Comparison of ENCODE assay signal across 12 cellular contexts in the genomic region with DNA sequence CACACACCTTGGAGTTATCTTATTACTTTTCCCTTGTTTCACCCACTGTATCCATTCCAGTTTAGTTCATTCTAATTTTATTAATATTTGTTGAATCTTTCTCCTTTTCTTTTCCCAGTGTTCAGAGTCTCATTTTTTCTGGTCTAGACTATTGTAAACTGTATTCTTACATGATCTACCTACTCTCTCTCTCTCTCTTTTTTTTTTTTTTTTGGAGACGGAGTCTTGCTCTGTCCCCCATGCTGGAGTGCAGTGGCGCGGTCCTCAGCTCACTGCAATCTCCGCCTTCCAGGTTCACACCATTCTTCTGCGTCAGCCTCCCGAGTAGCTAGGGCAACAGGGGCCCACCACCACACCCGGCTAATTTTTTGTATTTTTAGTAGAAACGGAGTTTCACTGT. TPM values are rescaled to one million over a fixed set of nuclear protein-coding genes. Genes with fewer than 3 reads are reported as not detected.
DNase-seq lines count a peak whose midpoint lies in the region; ATAC-seq and TF ChIP-seq lines count a peak whose summit lies in the region.
"Had no signal": no experiment of that assay in that cellular context is flagged by ENCODE, and none has a peak within 500 bp of the region (broad histone marks: within the 10 kb centered on the region; RNA-seq: fewer than 3 reads in every experiment).

No MANE protein-coding gene starts in this region.

- no peak overlapping the region for H2AK5ac ChIP-seq in mesendoderm (ENCODE audit: low read length)

- H3K23ac ChIP-seq in mesendoderm (ENCODE audit: low read length): no peak overlapping the region

- H2AFZ ChIP-seq in hepatocyte: no peak overlapping the region

- peaks cover 51% of the 10 kb centered on the region for H3K79me2 ChIP-seq in hepatocyte
- peaks cover 15% of the 10 kb centered on the region for H3K79me2 ChIP-seq in mesendoderm (ENCODE audit: control insufficient read depth, insufficient read depth, low read length)

- H3K18ac ChIP-seq in mesendoderm (ENCODE audit: low read length): no peak overlapping the region

- no peak overlapping the region for H2BK15ac ChIP-seq in mesendoderm (replicated peaks; ENCODE audit: low read depth)

- no peak overlapping the region for H3K56ac ChIP-seq in mesendoderm (ENCODE audit: low read length)

- H4K8ac ChIP-seq in mesendoderm (ENCODE audit: low read depth, low read length): no peak overlapping the region

- ATAC-seq in activated T-cell treated with anti-CD3 and anti-CD28 coated beads, Interleukin-2, amount 50 U/mL, for 72 hours (replicated peaks in 1 of 2): no peak
- ATAC-seq in GM19395 (IDR thresholded peaks at IDR 0.05; ENCODE audit: unreplicated experiment) (no peak), HG03097 (IDR thresholded peaks at IDR 0.05; ENCODE audit: low FRiP score, unreplicated experiment) (no peak)
- ATAC-seq: gastrocnemius medialis, left cardiac atrium had no signal

- H2BK120ac ChIP-seq in mesendoderm (ENCODE audit: low read depth, low read length): no peak overlapping the region

- peaks cover 8% of the 10 kb centered on the region for H3K79me1 ChIP-seq in mesendoderm (ENCODE audit: low read length)

- no peaks in the 10 kb centered on the region for H3K9me2 ChIP-seq in hepatocyte (replicated peaks; ENCODE audit: insufficient read depth)

- H3K4me3 Mint-ChIP-seq in activated T-cell treated with anti-CD3 and anti-CD28 coated beads, Interleukin-2, amount 50 U/mL, for 72 hours: peak overlapping the region; percentile 94 to 98
- peak overlapping the region; percentile 27 for H3K4me3 Mint-ChIP-seq in activated T-helper 1 cell treated with anti-CD3 and anti-CD28 coated beads, Interleukin-12 subunit alpha, Interleukin-12 subunit beta, Interleukin-2, Interleukin-4 antibody, amounts not matched to agents 30 ng/mL and 10 ng/mL and 1 ng/mL, durations not matched to agents 14 hours and 24 hours and 36 hours

- no peak overlapping the region for H4K5ac ChIP-seq in mesendoderm (ENCODE audit: low read length)

- no peaks in the 10 kb centered on the region for H3K9me3 Mint-ChIP-seq in activated T-cell treated with anti-CD3 and anti-CD28 coated beads, Interleukin-2, amount 50 U/mL, for 72 hours
- H3K9me3 Mint-ChIP-seq in activated T-helper 1 cell treated with anti-CD3 and anti-CD28 coated beads, Interleukin-12 subunit alpha, Interleukin-12 subunit beta, Interleukin-2, Interleukin-4 antibody, amounts not matched to agents 30 ng/mL and 10 ng/mL and 1 ng/mL, durations not matched to agents 14 hours and 24 hours and 36 hours: no peaks in the 10 kb centered on the region

- peak overlapping the region; percentile 93 for H3K4me2 ChIP-seq in hepatocyte
- H3K4me2 ChIP-seq in mesendoderm (ENCODE audit: low read length): no peak overlapping the region

- H3K36me3 ChIP-seq in hepatocyte (replicated peaks; ENCODE audit: insufficient read depth, low read depth) (no peaks in the 10 kb centered on the region), subcutaneous abdominal adipose tissue (ENCODE audit: control insufficient read depth in 5 of 5, insufficient read depth in 5 of 5, low read length in 5 of 5) (peaks cover 3 to 24% (median 14%) of the 10 kb centered on the region in 5 donors), mesendoderm (ENCODE audit: control insufficient read depth, insufficient read depth, low read length) (no peaks in the 10 kb centered on the region)

- peak overlapping the region; percentile 30 for H3K27ac Mint-ChIP-seq in activated T-cell treated with anti-CD3 and anti-CD28 coated beads, Interleukin-2, amount 50 U/mL, for 72 hours
- H3K27ac Mint-ChIP-seq in activated T-helper 1 cell treated with anti-CD3 and anti-CD28 coated beads, Interleukin-12 subunit alpha, Interleukin-12 subunit beta, Interleukin-2, Interleukin-4 antibody, amounts not matched to agents 30 ng/mL and 10 ng/mL and 1 ng/mL, durations not matched to agents 14 hours and 24 hours and 36 hours: no peak overlapping the region

- H3K9ac ChIP-seq in subcutaneous abdominal adipose tissue (ENCODE audit: low read length in 5 of 5): peak overlapping the region in 1 of 5 donors; percentile 87
- H3K9ac ChIP-seq in mesendoderm (ENCODE audit: low read length): no peak overlapping the region

- H3K36me3 Mint-ChIP-seq in activated T-cell treated with anti-CD3 and anti-CD28 coated beads, Interleukin-2, amount 50 U/mL, for 72 hours (ENCODE audit: insufficient read depth in 2 of 2): peaks cover 10 to 17% of the 10 kb centered on the region in 2 donors
- H3K36me3 Mint-ChIP-seq in activated T-helper 1 cell treated with anti-CD3 and anti-CD28 coated beads, Interleukin-12 subunit alpha, Interleukin-12 subunit beta, Interleukin-2, Interleukin-4 antibody, amounts not matched to agents 30 ng/mL and 10 ng/mL and 1 ng/mL, durations not matched to agents 14 hours and 24 hours and 36 hours (ENCODE audit: low read depth): peaks cover 13% of the 10 kb centered on the region

- H3K4me1 Mint-ChIP-seq in activated T-cell treated with anti-CD3 and anti-CD28 coated beads, Interleukin-2, amount 50 U/mL, for 72 hours (ENCODE audit: low read depth): peaks cover 43% of the 10 kb centered on the region
- peaks cover 40% of the 10 kb centered on the region for H3K4me1 Mint-ChIP-seq in activated T-helper 1 cell treated with anti-CD3 and anti-CD28 coated beads, Interleukin-12 subunit alpha, Interleukin-12 subunit beta, Interleukin-2, Interleukin-4 antibody, amounts not matched to agents 30 ng/mL and 10 ng/mL and 1 ng/mL, durations not matched to agents 14 hours and 24 hours and 36 hours (ENCODE audit: low read depth)

- intact Hi-C loops in activated T-helper 1 cell treated with anti-CD3 and anti-CD28 coated beads, Interleukin-12 subunit alpha, Interleukin-12 subunit beta, Interleukin-2, Interleukin-4 antibody, amounts not matched to agents 30 ng/mL and 10 ng/mL and 1 ng/mL, durations not matched to agents 14 hours and 24 hours and 36 hours (cut with micrococcal nuclease): loop anchor here (2.0 kb wide), 1 partner anchor 13 kb away; no protein-coding TSS in a partner anchor

- H3K4me1 ChIP-seq in hepatocyte (ENCODE audit: insufficient read depth) (peaks cover 28% of the 10 kb centered on the region), subcutaneous abdominal adipose tissue (ENCODE audit: control insufficient read depth in 5 of 5, insufficient read depth in 5 of 5, low read length in 5 of 5) (peaks cover 7 to 34% (median 20%) of the 10 kb centered on the region in 5 donors), mesendoderm (ENCODE audit: control insufficient read depth, low read depth, low read length) (peaks cover 4% of the 10 kb centered on the region)

- H3K27me3 ChIP-seq in hepatocyte (no peaks in the 10 kb centered on the region), subcutaneous abdominal adipose tissue (ENCODE audit: control insufficient read depth in 5 of 5, insufficient read depth in 4 of 5, low read length in 5 of 5) (no peaks in the 10 kb centered on the region), mesendoderm (ENCODE audit: insufficient read depth, low read length, poor library complexity) (no peaks in the 10 kb centered on the region)
- H3K27me3 ChIP-seq: gastrocnemius medialis had no signal

- DNase-seq in activated T-cell treated with anti-CD3 and anti-CD28 coated beads, Interleukin-2, amount 50 U/mL, for 72 hours: no peak
- no peak for DNase-seq in activated T-cell treated with anti-CD3 and anti-CD28 coated beads, Interleukin-2, amount 50 U/mL, for 48 hours
- DNase-seq in activated T-helper 1 cell treated with anti-CD3 and anti-CD28 coated beads, Interleukin-12 subunit alpha, Interleukin-12 subunit beta, Interleukin-2, Interleukin-4 antibody, amounts not matched to agents 30 ng/mL and 10 ng/mL and 1 ng/mL, durations not matched to agents 14 hours and 24 hours and 36 hours (ENCODE audit: low spot score): no peak
- DNase-seq in hepatocyte (ENCODE audit: low spot score) (no peak), mesendoderm (no peak)
- DNase-seq: gastrocnemius medialis, left cardiac atrium, MM.1S, NCI-H524 had no signal

- TF ChIP-seq CTCF in hepatocyte (IDR thresholded peaks at IDR 0.05; ENCODE audit: poor library complexity): no peak

- H3K4me3 ChIP-seq in hepatocyte: peak overlapping the region; percentile 82
- no peak overlapping the region for H3K4me3 ChIP-seq in subcutaneous abdominal adipose tissue (ENCODE audit: low read depth in 1 of 5, low read length in 5 of 5)
- H3K4me3 ChIP-seq in mesendoderm (ENCODE audit: low read length): no peak overlapping the region

- peak overlapping the region; percentile 98 for H3K27ac ChIP-seq in hepatocyte
- H3K27ac ChIP-seq in subcutaneous abdominal adipose tissue (ENCODE audit: low read depth, low read length): peak overlapping the region; percentile 97
- H3K27ac ChIP-seq in mesendoderm (ENCODE audit: low read depth, low read length): no peak overlapping the region

- no peak overlapping the region for H3K4ac ChIP-seq in mesendoderm (ENCODE audit: low read depth, low read length)

- H3K9me3 ChIP-seq in hepatocyte (ENCODE audit: low read depth) (no peaks in the 10 kb centered on the region), subcutaneous abdominal adipose tissue (ENCODE audit: control insufficient read depth in 5 of 5, low read length in 5 of 5) (no peaks in the 10 kb centered on the region)
- H3K9me3 ChIP-seq: gastrocnemius medialis had no signal

- no peaks in the 10 kb centered on the region for H3K27me3 Mint-ChIP-seq in activated T-cell treated with anti-CD3 and anti-CD28 coated beads, Interleukin-2, amount 50 U/mL, for 72 hours (ENCODE audit: low read depth)
- H3K27me3 Mint-ChIP-seq in activated T-helper 1 cell treated with anti-CD3 and anti-CD28 coated beads, Interleukin-12 subunit alpha, Interleukin-12 subunit beta, Interleukin-2, Interleukin-4 antibody, amounts not matched to agents 30 ng/mL and 10 ng/mL and 1 ng/mL, durations not matched to agents 14 hours and 24 hours and 36 hours (ENCODE audit: insufficient read depth): no peaks in the 10 kb centered on the region

- H2BK5ac ChIP-seq in mesendoderm (ENCODE audit: low read length): no peak overlapping the region

- H4K20me1 ChIP-seq in hepatocyte (ENCODE audit: insufficient read depth, poor library complexity, severe bottlenecking): no peaks in the 10 kb centered on the region

- 92% methylated on average over 8 of the region's 8 CpGs for WGBS in hepatocyte (ENCODE audit: low lambda C conversion rate, missing lambda C conversion rate)
- no CpG with 5 or more reads among the region's 8 CpGs for WGBS in mesendoderm (ENCODE audit: extremely low coverage, insufficient coverage, low lambda C conversion rate)

RNA-seq across cellular contexts. Expression of a gene that starts 2.1 kb away (rescaled TPM):
- 1 to 10 TPM; 4.9 to 6.6 TPM for total RNA-seq in activated T-cell treated with anti-CD3 and anti-CD28 coated beads, Interleukin-2, amount 50 U/mL, for 72 hours
- 3.3 and 3.5 TPM in 2 replicates for total RNA-seq in activated T-helper 1 cell treated with anti-CD3 and anti-CD28 coated beads, Interleukin-12 subunit alpha, Interleukin-12 subunit beta, Interleukin-2, Interleukin-4 antibody, amounts not matched to agents 30 ng/mL and 10 ng/mL and 1 ng/mL, durations not matched to agents 14 hours and 24 hours and 36 hours
- total RNA-seq in hepatocyte: 8.3 and 9.2 TPM in 2 replicates
- polyA plus RNA-seq in hepatocyte: 9.5 and 9.7 TPM in 2 replicates
- 4.5 TPM for polyA plus RNA-seq in mesendoderm (2013, experiment 1 of 2)
- 4.4 TPM for polyA plus RNA-seq in mesendoderm (2013, experiment 2 of 2)

RNA-seq across cellular contexts. Expression of a gene that starts 38.7 kb away (rescaled TPM):
- 10 to 100 TPM; 79.5 to 85.6 TPM for total RNA-seq in activated T-cell treated with anti-CD3 and anti-CD28 coated beads, Interleukin-2, amount 50 U/mL, for 72 hours
- 62.2 and 62.8 TPM in 2 replicates for total RNA-seq in activated T-helper 1 cell treated with anti-CD3 and anti-CD28 coated beads, Interleukin-12 subunit alpha, Interleukin-12 subunit beta, Interleukin-2, Interleukin-4 antibody, amounts not matched to agents 30 ng/mL and 10 ng/mL and 1 ng/mL, durations not matched to agents 14 hours and 24 hours and 36 hours
- 52.3 and 60.4 TPM in 2 replicates for total RNA-seq in hepatocyte
- polyA plus RNA-seq in hepatocyte: 15.2 TPM in 2 replicates
- 32.5 TPM for polyA plus RNA-seq in mesendoderm (2013, experiment 1 of 2)
- 32.6 TPM for polyA plus RNA-seq in mesendoderm (2013, experiment 2 of 2)
